1 cellular context compared by ENCODE assay signal in the genomic region with DNA sequence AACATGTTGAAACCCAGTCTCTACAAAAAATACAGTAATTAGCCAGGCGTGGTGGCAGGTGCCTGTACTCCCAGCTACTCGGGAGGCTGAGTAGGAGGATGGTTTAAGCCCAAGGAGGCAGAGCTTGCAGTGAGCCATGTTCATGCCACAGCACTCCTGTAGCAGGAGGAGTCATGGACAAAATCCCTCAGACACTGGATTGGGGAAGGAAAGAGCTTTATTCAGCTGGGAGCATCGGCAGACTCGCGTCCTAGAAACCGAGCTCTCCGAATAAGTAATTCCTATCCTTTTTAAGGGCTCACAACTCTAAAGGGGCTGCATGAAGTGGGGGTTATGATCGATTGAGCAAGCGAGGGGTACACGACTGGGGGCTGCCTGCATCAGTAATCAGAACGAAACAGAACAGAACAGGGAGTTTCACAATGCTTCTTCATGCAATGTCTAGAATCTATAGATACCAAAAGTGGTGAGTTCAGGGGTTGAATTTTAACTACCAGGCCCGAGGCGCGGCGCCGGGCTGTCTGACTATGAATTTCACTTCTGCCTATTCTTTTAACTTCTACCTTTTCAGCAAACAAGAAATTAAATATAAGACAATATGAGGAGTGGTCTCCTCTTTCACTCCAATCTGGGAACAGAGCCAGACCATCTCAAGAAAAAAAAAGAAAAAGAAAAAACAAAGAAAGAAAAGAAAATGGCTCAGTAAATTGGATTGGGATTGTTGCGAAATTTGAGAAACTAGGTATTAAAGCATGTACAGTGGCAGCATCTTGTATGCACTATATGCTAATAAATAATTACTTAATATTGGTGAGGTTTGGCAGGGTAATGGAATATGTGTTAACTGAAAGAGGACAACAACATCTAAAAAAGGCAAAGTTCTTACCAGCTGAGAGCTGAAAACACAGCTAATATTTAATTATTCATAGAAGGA.
A peak's percentile ranks its signal among the peaks of the same experiment; 100 is the strongest.
TF ChIP-seq lines count a peak whose summit lies in the region.

No MANE protein-coding gene starts in this region.

TF ChIP-seq in HepG2, 621 proteins besides CTCF, POLR2A, EP300 and RAD21 (continued from another document and continues in another):
- TF ChIP-seq, protein P1, sequence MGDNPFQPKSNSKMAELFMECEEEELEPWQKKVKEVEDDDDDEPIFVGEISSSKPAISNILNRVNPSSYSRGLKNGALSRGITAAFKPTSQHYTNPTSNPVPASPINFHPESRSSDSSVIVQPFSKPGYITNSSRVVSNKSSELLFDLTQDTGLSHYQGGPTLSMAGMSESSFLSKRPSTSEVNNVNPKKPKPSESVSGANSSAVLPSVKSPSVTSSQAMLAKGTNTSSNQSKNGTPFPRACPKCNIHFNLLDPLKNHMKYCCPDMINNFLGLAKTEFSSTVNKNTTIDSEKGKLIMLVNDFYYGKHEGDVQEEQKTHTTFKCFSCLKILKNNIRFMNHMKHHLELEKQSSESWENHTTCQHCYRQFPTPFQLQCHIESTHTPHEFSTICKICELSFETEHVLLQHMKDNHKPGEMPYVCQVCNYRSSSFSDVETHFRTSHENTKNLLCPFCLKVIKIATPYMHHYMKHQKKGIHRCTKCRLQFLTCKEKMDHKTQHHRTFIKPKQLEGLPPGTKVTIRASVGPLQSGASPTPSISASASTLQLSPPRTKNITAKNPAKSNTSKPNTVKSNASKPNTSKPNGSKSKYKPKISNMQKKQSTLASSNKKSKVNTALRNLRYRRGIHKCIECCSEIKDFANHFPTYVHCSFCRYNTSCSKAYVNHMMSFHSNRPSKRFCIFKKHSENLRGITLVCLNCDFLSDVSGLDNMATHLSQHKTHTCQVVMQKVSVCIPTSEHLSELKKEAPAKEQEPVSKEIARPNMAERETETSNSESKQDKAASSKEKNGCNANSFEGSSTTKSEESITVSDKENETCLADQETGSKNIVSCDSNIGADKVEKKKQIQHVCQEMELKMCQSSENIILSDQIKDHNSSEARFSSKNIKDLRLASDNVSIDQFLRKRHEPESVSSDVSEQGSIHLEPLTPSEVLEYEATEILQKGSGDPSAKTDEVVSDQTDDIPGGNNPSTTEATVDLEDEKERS (CRISPR knock-in tag; IDR thresholded peaks at IDR 0.05) = peak; percentile 90; the same call in 1 of the 2 replicates
- TF ChIP-seq SAP130 (CRISPR knock-in tag; IDR thresholded peaks at IDR 0.05; ENCODE audit: low read depth) (peak; percentile 8; the same call in 1 of the 2 replicates), WIZ (CRISPR knock-in tag; IDR thresholded peaks at IDR 0.05) (no peak), ZMYM3 (CRISPR knock-in tag; IDR thresholded peaks at IDR 0.05) (peak; percentile 47; the same call in 1 of the 2 replicates), BORCS8-MEF2B (CRISPR knock-in tag; IDR thresholded peaks at IDR 0.05) (0 out of 2 replicates have a peak, but pooled peaks have one; percentile 22), GATAD1 (CRISPR knock-in tag; IDR thresholded peaks at IDR 0.05) (no peak), ZNF263 (CRISPR knock-in tag; IDR thresholded peaks at IDR 0.05) (peak; percentile 61; the same call in 1 of the 2 replicates), CBX2 (IDR thresholded peaks at IDR 0.05; ENCODE audit: low read depth, low read length) (no peak), CBX2 (CRISPR knock-in tag; IDR thresholded peaks at IDR 0.05; ENCODE audit: low read depth) (no peak), ZBTB20 (CRISPR knock-in tag; IDR thresholded peaks at IDR 0.05; ENCODE audit: borderline replicate concordance, low read depth) (peak; percentile 97), ZNF598 (CRISPR knock-in tag; IDR thresholded peaks at IDR 0.05; ENCODE audit: borderline replicate concordance) (no peak), ASH2L (IDR thresholded peaks at IDR 0.05; ENCODE audit: insufficient read length, low read depth, low read length) (no peak), HDAC2 (CRISPR knock-in tag; IDR thresholded peaks at IDR 0.05) (peak; percentile 26; the same call in 1 of the 2 replicates), DR1 (CRISPR knock-in tag; IDR thresholded peaks at IDR 0.05) (0 out of 2 replicates have a peak, but pooled peaks have one; percentile 28), ZNF761 (CRISPR knock-in tag; conservative IDR thresholded peaks at IDR 0.05) (peak; percentile 53; the same call in 1 of the 2 replicates), ZNF501 (CRISPR knock-in tag; IDR thresholded peaks at IDR 0.05) (0 out of 2 replicates have a peak, but pooled peaks have one; percentile 36)
- TF ChIP-seq, protein P2, sequence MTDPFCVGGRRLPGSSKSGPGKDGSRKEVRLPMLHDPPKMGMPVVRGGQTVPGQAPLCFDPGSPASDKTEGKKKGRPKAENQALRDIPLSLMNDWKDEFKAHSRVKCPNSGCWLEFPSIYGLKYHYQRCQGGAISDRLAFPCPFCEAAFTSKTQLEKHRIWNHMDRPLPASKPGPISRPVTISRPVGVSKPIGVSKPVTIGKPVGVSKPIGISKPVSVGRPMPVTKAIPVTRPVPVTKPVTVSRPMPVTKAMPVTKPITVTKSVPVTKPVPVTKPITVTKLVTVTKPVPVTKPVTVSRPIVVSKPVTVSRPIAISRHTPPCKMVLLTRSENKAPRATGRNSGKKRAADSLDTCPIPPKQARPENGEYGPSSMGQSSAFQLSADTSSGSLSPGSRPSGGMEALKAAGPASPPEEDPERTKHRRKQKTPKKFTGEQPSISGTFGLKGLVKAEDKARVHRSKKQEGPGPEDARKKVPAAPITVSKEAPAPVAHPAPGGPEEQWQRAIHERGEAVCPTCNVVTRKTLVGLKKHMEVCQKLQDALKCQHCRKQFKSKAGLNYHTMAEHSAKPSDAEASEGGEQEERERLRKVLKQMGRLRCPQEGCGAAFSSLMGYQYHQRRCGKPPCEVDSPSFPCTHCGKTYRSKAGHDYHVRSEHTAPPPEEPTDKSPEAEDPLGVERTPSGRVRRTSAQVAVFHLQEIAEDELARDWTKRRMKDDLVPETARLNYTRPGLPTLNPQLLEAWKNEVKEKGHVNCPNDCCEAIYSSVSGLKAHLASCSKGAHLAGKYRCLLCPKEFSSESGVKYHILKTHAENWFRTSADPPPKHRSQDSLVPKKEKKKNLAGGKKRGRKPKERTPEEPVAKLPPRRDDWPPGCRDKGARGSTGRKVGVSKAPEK (CRISPR knock-in tag; IDR thresholded peaks at IDR 0.05; ENCODE audit: borderline replicate concordance) = 0 out of 2 replicates have a peak, but pooled peaks have one; percentile 35
- TF ChIP-seq, protein P3, sequence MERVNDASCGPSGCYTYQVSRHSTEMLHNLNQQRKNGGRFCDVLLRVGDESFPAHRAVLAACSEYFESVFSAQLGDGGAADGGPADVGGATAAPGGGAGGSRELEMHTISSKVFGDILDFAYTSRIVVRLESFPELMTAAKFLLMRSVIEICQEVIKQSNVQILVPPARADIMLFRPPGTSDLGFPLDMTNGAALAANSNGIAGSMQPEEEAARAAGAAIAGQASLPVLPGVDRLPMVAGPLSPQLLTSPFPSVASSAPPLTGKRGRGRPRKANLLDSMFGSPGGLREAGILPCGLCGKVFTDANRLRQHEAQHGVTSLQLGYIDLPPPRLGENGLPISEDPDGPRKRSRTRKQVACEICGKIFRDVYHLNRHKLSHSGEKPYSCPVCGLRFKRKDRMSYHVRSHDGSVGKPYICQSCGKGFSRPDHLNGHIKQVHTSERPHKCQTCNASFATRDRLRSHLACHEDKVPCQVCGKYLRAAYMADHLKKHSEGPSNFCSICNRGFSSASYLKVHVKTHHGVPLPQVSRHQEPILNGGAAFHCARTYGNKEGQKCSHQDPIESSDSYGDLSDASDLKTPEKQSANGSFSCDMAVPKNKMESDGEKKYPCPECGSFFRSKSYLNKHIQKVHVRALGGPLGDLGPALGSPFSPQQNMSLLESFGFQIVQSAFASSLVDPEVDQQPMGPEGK (CRISPR knock-in tag; IDR thresholded peaks at IDR 0.05) = peak; percentile 61
- TF ChIP-seq, protein P4, sequence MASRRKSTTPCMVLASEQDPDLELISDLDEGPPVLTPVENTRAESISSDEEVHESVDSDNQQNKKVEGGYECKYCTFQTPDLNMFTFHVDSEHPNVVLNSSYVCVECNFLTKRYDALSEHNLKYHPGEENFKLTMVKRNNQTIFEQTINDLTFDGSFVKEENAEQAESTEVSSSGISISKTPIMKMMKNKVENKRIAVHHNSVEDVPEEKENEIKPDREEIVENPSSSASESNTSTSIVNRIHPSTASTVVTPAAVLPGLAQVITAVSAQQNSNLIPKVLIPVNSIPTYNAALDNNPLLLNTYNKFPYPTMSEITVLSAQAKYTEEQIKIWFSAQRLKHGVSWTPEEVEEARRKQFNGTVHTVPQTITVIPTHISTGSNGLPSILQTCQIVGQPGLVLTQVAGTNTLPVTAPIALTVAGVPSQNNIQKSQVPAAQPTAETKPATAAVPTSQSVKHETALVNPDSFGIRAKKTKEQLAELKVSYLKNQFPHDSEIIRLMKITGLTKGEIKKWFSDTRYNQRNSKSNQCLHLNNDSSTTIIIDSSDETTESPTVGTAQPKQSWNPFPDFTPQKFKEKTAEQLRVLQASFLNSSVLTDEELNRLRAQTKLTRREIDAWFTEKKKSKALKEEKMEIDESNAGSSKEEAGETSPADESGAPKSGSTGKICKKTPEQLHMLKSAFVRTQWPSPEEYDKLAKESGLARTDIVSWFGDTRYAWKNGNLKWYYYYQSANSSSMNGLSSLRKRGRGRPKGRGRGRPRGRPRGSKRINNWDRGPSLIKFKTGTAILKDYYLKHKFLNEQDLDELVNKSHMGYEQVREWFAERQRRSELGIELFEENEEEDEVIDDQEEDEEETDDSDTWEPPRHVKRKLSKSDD (CRISPR knock-in tag; IDR thresholded peaks at IDR 0.05; ENCODE audit: low read depth) = no peak
- TF ChIP-seq, protein P5, sequence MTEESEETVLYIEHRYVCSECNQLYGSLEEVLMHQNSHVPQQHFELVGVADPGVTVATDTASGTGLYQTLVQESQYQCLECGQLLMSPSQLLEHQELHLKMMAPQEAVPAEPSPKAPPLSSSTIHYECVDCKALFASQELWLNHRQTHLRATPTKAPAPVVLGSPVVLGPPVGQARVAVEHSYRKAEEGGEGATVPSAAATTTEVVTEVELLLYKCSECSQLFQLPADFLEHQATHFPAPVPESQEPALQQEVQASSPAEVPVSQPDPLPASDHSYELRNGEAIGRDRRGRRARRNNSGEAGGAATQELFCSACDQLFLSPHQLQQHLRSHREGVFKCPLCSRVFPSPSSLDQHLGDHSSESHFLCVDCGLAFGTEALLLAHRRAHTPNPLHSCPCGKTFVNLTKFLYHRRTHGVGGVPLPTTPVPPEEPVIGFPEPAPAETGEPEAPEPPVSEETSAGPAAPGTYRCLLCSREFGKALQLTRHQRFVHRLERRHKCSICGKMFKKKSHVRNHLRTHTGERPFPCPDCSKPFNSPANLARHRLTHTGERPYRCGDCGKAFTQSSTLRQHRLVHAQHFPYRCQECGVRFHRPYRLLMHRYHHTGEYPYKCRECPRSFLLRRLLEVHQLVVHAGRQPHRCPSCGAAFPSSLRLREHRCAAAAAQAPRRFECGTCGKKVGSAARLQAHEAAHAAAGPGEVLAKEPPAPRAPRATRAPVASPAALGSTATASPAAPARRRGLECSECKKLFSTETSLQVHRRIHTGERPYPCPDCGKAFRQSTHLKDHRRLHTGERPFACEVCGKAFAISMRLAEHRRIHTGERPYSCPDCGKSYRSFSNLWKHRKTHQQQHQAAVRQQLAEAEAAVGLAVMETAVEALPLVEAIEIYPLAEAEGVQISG (CRISPR knock-in tag; IDR thresholded peaks at IDR 0.05) = peak; percentile 47; the same call in 1 of the 2 replicates
- TF ChIP-seq, protein P6, sequence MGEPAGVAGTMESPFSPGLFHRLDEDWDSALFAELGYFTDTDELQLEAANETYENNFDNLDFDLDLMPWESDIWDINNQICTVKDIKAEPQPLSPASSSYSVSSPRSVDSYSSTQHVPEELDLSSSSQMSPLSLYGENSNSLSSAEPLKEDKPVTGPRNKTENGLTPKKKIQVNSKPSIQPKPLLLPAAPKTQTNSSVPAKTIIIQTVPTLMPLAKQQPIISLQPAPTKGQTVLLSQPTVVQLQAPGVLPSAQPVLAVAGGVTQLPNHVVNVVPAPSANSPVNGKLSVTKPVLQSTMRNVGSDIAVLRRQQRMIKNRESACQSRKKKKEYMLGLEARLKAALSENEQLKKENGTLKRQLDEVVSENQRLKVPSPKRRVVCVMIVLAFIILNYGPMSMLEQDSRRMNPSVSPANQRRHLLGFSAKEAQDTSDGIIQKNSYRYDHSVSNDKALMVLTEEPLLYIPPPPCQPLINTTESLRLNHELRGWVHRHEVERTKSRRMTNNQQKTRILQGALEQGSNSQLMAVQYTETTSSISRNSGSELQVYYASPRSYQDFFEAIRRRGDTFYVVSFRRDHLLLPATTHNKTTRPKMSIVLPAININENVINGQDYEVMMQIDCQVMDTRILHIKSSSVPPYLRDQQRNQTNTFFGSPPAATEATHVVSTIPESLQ (CRISPR knock-in tag; conservative IDR thresholded peaks at IDR 0.05) = no peak
- TF ChIP-seq, protein P7, sequence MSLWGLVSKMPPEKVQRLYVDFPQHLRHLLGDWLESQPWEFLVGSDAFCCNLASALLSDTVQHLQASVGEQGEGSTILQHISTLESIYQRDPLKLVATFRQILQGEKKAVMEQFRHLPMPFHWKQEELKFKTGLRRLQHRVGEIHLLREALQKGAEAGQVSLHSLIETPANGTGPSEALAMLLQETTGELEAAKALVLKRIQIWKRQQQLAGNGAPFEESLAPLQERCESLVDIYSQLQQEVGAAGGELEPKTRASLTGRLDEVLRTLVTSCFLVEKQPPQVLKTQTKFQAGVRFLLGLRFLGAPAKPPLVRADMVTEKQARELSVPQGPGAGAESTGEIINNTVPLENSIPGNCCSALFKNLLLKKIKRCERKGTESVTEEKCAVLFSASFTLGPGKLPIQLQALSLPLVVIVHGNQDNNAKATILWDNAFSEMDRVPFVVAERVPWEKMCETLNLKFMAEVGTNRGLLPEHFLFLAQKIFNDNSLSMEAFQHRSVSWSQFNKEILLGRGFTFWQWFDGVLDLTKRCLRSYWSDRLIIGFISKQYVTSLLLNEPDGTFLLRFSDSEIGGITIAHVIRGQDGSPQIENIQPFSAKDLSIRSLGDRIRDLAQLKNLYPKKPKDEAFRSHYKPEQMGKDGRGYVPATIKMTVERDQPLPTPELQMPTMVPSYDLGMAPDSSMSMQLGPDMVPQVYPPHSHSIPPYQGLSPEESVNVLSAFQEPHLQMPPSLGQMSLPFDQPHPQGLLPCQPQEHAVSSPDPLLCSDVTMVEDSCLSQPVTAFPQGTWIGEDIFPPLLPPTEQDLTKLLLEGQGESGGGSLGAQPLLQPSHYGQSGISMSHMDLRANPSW (CRISPR knock-in tag; IDR thresholded peaks at IDR 0.05; ENCODE audit: borderline replicate concordance) = no peak
- TF ChIP-seq, protein P8, sequence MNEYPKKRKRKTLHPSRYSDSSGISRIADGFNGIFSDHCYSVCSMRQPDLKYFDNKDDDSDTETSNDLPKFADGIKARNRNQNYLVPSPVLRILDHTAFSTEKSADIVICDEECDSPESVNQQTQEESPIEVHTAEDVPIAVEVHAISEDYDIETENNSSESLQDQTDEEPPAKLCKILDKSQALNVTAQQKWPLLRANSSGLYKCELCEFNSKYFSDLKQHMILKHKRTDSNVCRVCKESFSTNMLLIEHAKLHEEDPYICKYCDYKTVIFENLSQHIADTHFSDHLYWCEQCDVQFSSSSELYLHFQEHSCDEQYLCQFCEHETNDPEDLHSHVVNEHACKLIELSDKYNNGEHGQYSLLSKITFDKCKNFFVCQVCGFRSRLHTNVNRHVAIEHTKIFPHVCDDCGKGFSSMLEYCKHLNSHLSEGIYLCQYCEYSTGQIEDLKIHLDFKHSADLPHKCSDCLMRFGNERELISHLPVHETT (CRISPR knock-in tag; conservative IDR thresholded peaks at IDR 0.05) = 0 out of 2 replicates have a peak, but pooled peaks have one; percentile 38
